Comparison of ENCODE assay signal across 1 cellular context in genomic region chr20:60993647-60994046, GRCh38.
TF ChIP-seq lines count a peak whose summit lies in the region.

No MANE protein-coding gene starts in this region.

TF ChIP-seq in H1, 55 proteins besides CTCF, POLR2A, EP300 and RAD21 (continued from another document):
- TF ChIP-seq POU5F1 (IDR thresholded peaks at IDR 0.05; ENCODE audit: low read depth, low read length) (no peak), CHD2 (IDR thresholded peaks at IDR 0.05; ENCODE audit: low read length) (no peak), SRF (IDR thresholded peaks at IDR 0.05; ENCODE audit: low read depth, low read length) (no peak), RFX5 (IDR thresholded peaks at IDR 0.05; ENCODE audit: borderline replicate concordance, low read depth, low read length) (no peak), SIN3A (conservative IDR thresholded peaks at IDR 0.05 in 1 of 2, IDR thresholded peaks at IDR 0.05 in 1 of 2; ENCODE audit: low read depth in 1 of 2, low read length in 2 of 2) (no peak), TEAD4 (IDR thresholded peaks at IDR 0.05; ENCODE audit: low read depth, low read length) (no peak), EZH2 (IDR thresholded peaks at IDR 0.05; ENCODE audit: low read depth, low read length, severe bottlenecking) (no peak)
